12 cellular contexts compared by ENCODE assay signal in genomic region chr16:85935391-85935956, GRCh38. TPM values are rescaled to one million over a fixed set of nuclear protein-coding genes. Genes with fewer than 3 reads are reported as not detected.
A peak's percentile ranks its signal among the peaks of the same experiment; 100 is the strongest.
DNase-seq lines count a peak whose midpoint lies in the region; ATAC-seq and TF ChIP-seq lines count a peak whose summit lies in the region.
"Had no signal": no experiment of that assay in that cellular context is flagged by ENCODE, and none has a peak within 500 bp of the region (broad histone marks: within the 10 kb centered on the region; RNA-seq: fewer than 3 reads in every experiment).

No MANE protein-coding gene starts in this region.

- peaks cover 0 to 4% (median 0%) of the 10 kb centered on the region in 3 donors for H3K27me3 Mint-ChIP-seq in CD14-positive monocyte (ENCODE audit: low read depth in 3 of 3)
- H3K27me3 Mint-ChIP-seq in central memory CD8-positive, alpha-beta T cell: no peaks in the 10 kb centered on the region

- H3K4me3 Mint-ChIP-seq in CD14-positive monocyte: peak overlapping the region; percentile 57 to 82
- peak overlapping the region; percentile 74 for H3K4me3 Mint-ChIP-seq in central memory CD8-positive, alpha-beta T cell

- H3K9me3 Mint-ChIP-seq in CD14-positive monocyte: peaks cover 0 to 2% (median 0%) of the 10 kb centered on the region in 7 donors
- H3K9me3 Mint-ChIP-seq in central memory CD8-positive, alpha-beta T cell: no peaks in the 10 kb centered on the region

- no peak for DNase-seq in CD14-positive monocyte (ENCODE audit: low spot score)
- no peak for DNase-seq in central memory CD8-positive, alpha-beta T cell (ENCODE audit: low spot score in 2 of 2)
- no peak for DNase-seq in COLO668 (lab: John Stamatoyannopoulos, UW; ENCODE audit: unreplicated experiment)
- no peak for DNase-seq in cortex of kidney (lab: John Stamatoyannopoulos, UW)
- DNase-seq in uterus: no peak
- no peak for DNase-seq in globus pallidus (ENCODE audit: low spot score)
- DNase-seq: colonic mucosa, HCEC 1CT had no signal

- peak overlapping the region; percentile 95 to 98 (median 97) for H3K27ac Mint-ChIP-seq in CD14-positive monocyte
- H3K27ac Mint-ChIP-seq in central memory CD8-positive, alpha-beta T cell (ENCODE audit: low read depth): peak overlapping the region; percentile 92

- H3K27ac ChIP-seq in uterus: no peak overlapping the region
- H3K27ac ChIP-seq: C4-2B had no signal

- H3K36me3 ChIP-seq in uterus: no peaks in the 10 kb centered on the region
- H3K36me3 ChIP-seq: colonic mucosa had no signal

- H3K9me3 ChIP-seq in uterus: no peaks in the 10 kb centered on the region
- H3K9me3 ChIP-seq: colonic mucosa had no signal

- peak; percentile 39 for ATAC-seq in GM19351 (IDR thresholded peaks at IDR 0.05; ENCODE audit: unreplicated experiment)
- ATAC-seq in HG03432 (IDR thresholded peaks at IDR 0.05; ENCODE audit: unreplicated experiment): peak; percentile 23
- ATAC-seq in central memory CD8-positive, alpha-beta T cell (replicated peaks; ENCODE audit: extremely low read depth, poor library complexity, severe bottlenecking): no peak
- ATAC-seq: SK-N-SH treated with all-trans-retinoic acid at 6 μM for 48 hours had no signal

- TF ChIP-seq CTCF in CD14-positive monocyte (IDR thresholded peaks at IDR 0.05) (no peak), uterus (IDR thresholded peaks at IDR 0.05) (no peak)

- H3K4me3 ChIP-seq in uterus: no peak overlapping the region
- H3K4me3 ChIP-seq: colonic mucosa had no signal

- peaks cover 0 to 6% of the 10 kb centered on the region in 2 donors for H3K36me3 Mint-ChIP-seq in CD14-positive monocyte
- H3K36me3 Mint-ChIP-seq in central memory CD8-positive, alpha-beta T cell (ENCODE audit: insufficient read depth): peaks cover 14% of the 10 kb centered on the region

- peaks cover 67% of the 10 kb centered on the region for H3K4me1 Mint-ChIP-seq in CD14-positive monocyte
- H3K4me1 Mint-ChIP-seq in central memory CD8-positive, alpha-beta T cell: peaks cover 69% of the 10 kb centered on the region

- TF ChIP-seq POLR2A in uterus (IDR thresholded peaks at IDR 0.05): no peak

- H3K4me1 ChIP-seq in uterus: no peaks in the 10 kb centered on the region
- H3K4me1 ChIP-seq: colonic mucosa had no signal

- H3K27me3 ChIP-seq in uterus: no peaks in the 10 kb centered on the region
- H3K27me3 ChIP-seq: colonic mucosa had no signal

- intact Hi-C loops in CD14-positive monocyte (cut with micrococcal nuclease) (loop anchor here in 1 of 2 donors (5.0 kb wide), 1 partner anchor 47 kb away; no protein-coding TSS in a partner anchor), uterus (cut with DNase I; ENCODE audit: low total_unique reads) (no loop called here)

RNA-seq across cellular contexts. Expression of gene IRF8, which starts 36.5 kb away (rescaled TPM):
- polyA plus RNA-seq in CD14-positive monocyte: 100 to 1,000 TPM; 157 to 187 TPM
- 10 to 100 TPM in 1 of 4 donors, 1 to 10 TPM in 2, not detected in 1; 3.7 to 17.3 (median 3.8) TPM for total RNA-seq in uterus
